18 cellular contexts compared by ENCODE assay signal in genomic region chr4:54004463-54004862, GRCh38. TPM values are rescaled to one million over a fixed set of nuclear protein-coding genes. Genes with fewer than 3 reads are reported as not detected.
A peak's percentile ranks its signal among the peaks of the same experiment; 100 is the strongest.
DNase-seq lines count a peak whose midpoint lies in the region; ATAC-seq and TF ChIP-seq lines count a peak whose summit lies in the region.
"Had no signal": no experiment of that assay in that cellular context is flagged by ENCODE, and none has a peak within 500 bp of the region (broad histone marks: within the 10 kb centered on the region; RNA-seq: fewer than 3 reads in every experiment).

No MANE protein-coding gene starts in this region.

- H3K4me3 ChIP-seq in GM23248 (no peak overlapping the region), ovary (no peak overlapping the region)
- H3K4me3 ChIP-seq: GM23338, K562 had no signal

- H3K27ac ChIP-seq in GM23248 (no peak overlapping the region), ovary (no peak overlapping the region)

- DNase-seq in GM23248 (peak; percentile 19), amniotic epithelial cell (ENCODE audit: low read depth) (peak; percentile 48), left lobe of liver (ENCODE audit: low spot score) (no peak), renal cortical epithelial cell (ENCODE audit: low read depth) (peak; percentile 13), dermis blood vessel endothelial cell (no peak), amniotic stem cell (lab: John Stamatoyannopoulos, UW) (no peak), ovary (no peak)
- DNase-seq: ACHN; AML-193; CD4-positive, CD25-positive, alpha-beta regulatory T cell; NCI-H1048; NCI-H1694; NCI-H226; NCI-H524 treated with DMSO at 0.1 percent for 48 hours had no signal

- no peaks in the 10 kb centered on the region for H3K9me2 ChIP-seq in GM23248 (ENCODE audit: insufficient read depth)

- H3K9ac ChIP-seq in GM23248: no peak overlapping the region

- no peaks in the 10 kb centered on the region for H4K20me1 ChIP-seq in GM23248 (ENCODE audit: insufficient read depth)

- H3K27me3 ChIP-seq in GM23248 (replicated peaks; ENCODE audit: insufficient read depth) (no peaks in the 10 kb centered on the region), ovary (no peaks in the 10 kb centered on the region)

- TF ChIP-seq POLR2A in ovary (IDR thresholded peaks at IDR 0.05): no peak

- H3K4me1 ChIP-seq in GM23248 (ENCODE audit: insufficient read depth) (peaks cover 13% of the 10 kb centered on the region; the same call in 1 of the 2 replicates), ovary (ENCODE audit: insufficient read depth) (no peaks in the 10 kb centered on the region)

- H3K79me2 ChIP-seq in GM23248 (ENCODE audit: insufficient read depth): peaks cover 95% of the 10 kb centered on the region

- no peak for TF ChIP-seq CTCF in ovary (IDR thresholded peaks at IDR 0.05)

- H3K36me3 ChIP-seq in GM23248 (ENCODE audit: low read depth) (peaks cover 66% of the 10 kb centered on the region), ovary (no peaks in the 10 kb centered on the region)

- ATAC-seq in left lobe of liver: peak; percentile 81
- ATAC-seq: GM23338, HCT116, K562, Panc1 had no signal

- no peak for TF ChIP-seq EP300 in ovary (IDR thresholded peaks at IDR 0.05)

- H3K9me3 ChIP-seq in GM23248 (ENCODE audit: low read depth) (no peaks in the 10 kb centered on the region), ovary (no peaks in the 10 kb centered on the region)

- intact Hi-C loops in ovary (cut with DNase I): no loop called here

- H3F3A ChIP-seq in GM23248 (ENCODE audit: insufficient read depth): peaks cover 40% of the 10 kb centered on the region

- H3K4me2 ChIP-seq in GM23248 (ENCODE audit: unreplicated experiment): no peak overlapping the region
- H3K4me2 ChIP-seq: GM23338 had no signal

- in situ Hi-C loops in GM23248 (cut with MboI): no loop called here

- WGBS in GM23248 (ENCODE audit: low coverage in 1 of 2, low lambda C conversion rate in 2 of 2, missing lambda C conversion rate in 2 of 2), 2 experiments: 79 to 87% methylated on average over 2 of the region's 2 CpGs
- 76 to 89% (median 82%) methylated on average over 2 of the region's 2 CpGs for WGBS in ovary, 3 donors

- H2AFZ ChIP-seq in GM23248: no peak overlapping the region
- H2AFZ ChIP-seq: GM23338 had no signal

RNA-seq across cellular contexts. Expression of gene CHIC2, which starts 59.9 kb away (rescaled TPM):
- 111 and 126 TPM in 2 replicates for total RNA-seq in GM23248 (2014; rRNA removed; shearing (Covaris generic))
- 137 and 142 TPM in 2 replicates for polyA plus RNA-seq in GM23248 (2016; fragmentation: Nextera tagmentation; extraction: Ambion mirVana)
- 9.6 TPM for total RNA-seq in left lobe of liver
- total RNA-seq in renal cortical epithelial cell: 29.7 and 44.6 TPM in 2 replicates
- total RNA-seq in dermis blood vessel endothelial cell: 59.4 and 90.2 TPM in 2 replicates
- total RNA-seq in ovary: 10 to 100 TPM; 15.9 to 37.6 (median 18.3) TPM
- 10 to 100 TPM; 14.7 to 23.6 TPM for polyA plus RNA-seq in ovary

Comparison
In these comparisons a context has a peak if more than half of its experiments do, and no peak if none do; other contexts are left out.
1. DNase-seq: peak in GM23248 (single experiment), amniotic epithelial cell (single experiment) and renal cortical epithelial cell (single experiment); none in left lobe of liver (single experiment), dermis blood vessel endothelial cell (single experiment), amniotic stem cell (single experiment) and ovary (0 of 5).